ENCODE assay signal across 29 cellular contexts in genomic region chr12:111164833-111165232, GRCh38.
"Had no signal": no experiment of that assay in that cellular context is flagged by ENCODE, and none has a peak within 500 bp of the region (broad histone marks: within the 10 kb centered on the region; RNA-seq: fewer than 3 reads in every experiment).

No MANE protein-coding gene starts in this region.

- DNase-seq: stimulated activated CD4-positive, alpha-beta T cell treated with anti-CD3 and anti-CD28 coated beads, Interleukin-2, amount 100 ng/mL, for 48 hours; stimulated activated CD4-positive, alpha-beta T cell treated with anti-CD3 and anti-CD28 coated beads, Interleukin-4, amount 100 ng/mL, for 1 hour; stimulated activated CD4-positive, alpha-beta T cell treated with anti-CD3 and anti-CD28 coated beads, Interleukin-4, amount 100 ng/mL, for 24 hours; stimulated activated CD4-positive, alpha-beta T cell treated with anti-CD3 and anti-CD28 coated beads, Interleukin-4, amount 100 ng/mL, for 4 hours; stimulated activated CD8-positive, alpha-beta memory T cell treated with anti-CD3 and anti-CD28 coated beads, Interleukin-4, amount 100 ng/mL, for 48 hours; stimulated activated naive B cell treated with anti-CD40 and anti-IgM and Interleukin-4, amounts not matched to agents 10 μg/mL and 1 μg/mL and 100 μg/mL, for 72 hours; stimulated activated naive CD4-positive, alpha-beta T cell; stimulated activated naive CD4-positive, alpha-beta T cell treated with Interleukin-2 at 50 U/mL for 16 hours; stimulated activated naive CD8-positive, alpha-beta T cell treated with anti-CD3 and anti-CD28 coated beads, Interleukin-15, amount 100 ng/mL, for 72 hours; stimulated activated naive CD8-positive, alpha-beta T cell treated with anti-CD3 and anti-CD28 coated beads, Interleukin-15, Interleukin-2, amounts not matched to agents 100 U/mL and 50 U/mL, for 24 hours; stomach; substantia nigra; testis; thyroid gland; tibial artery; transverse colon; trophoblast cell; upper lobe of left lung; upper lobe of right lung; uterus had no signal

- H3K4me1 ChIP-seq: stomach, suprapubic skin, testis, thyroid gland, tibial artery, tibial nerve, transverse colon, upper lobe of left lung, upper lobe of right lung, uterus, vagina had no signal

- H3K9me3 ChIP-seq: stomach, suprapubic skin, testis, thoracic aorta, thyroid gland, tibial artery, tibial nerve, transverse colon, upper lobe of left lung, upper lobe of right lung, uterus, vagina had no signal

- ATAC-seq: stimulated activated effector memory CD8-positive, alpha-beta T cell treated with anti-CD3 and anti-CD28 coated beads, Interleukin-12 subunit alpha, Interleukin-12 subunit beta, amount 100 ng/mL, for 72 hours; stimulated activated memory B cell treated with anti-CD40 and anti-IgM and Interleukin-4, amounts not matched to agents 10 μg/mL and 1 μg/mL and 100 μg/mL, for 72 hours; stimulated activated naive B cell treated with anti-CD40 and anti-IgM and Interleukin-4, amounts not matched to agents 10 μg/mL and 1 μg/mL and 100 μg/mL, for 72 hours; stimulated activated naive CD8-positive, alpha-beta T cell treated with anti-CD3 and anti-CD28 coated beads, Interleukin-15, amount 100 ng/mL, for 72 hours; stimulated activated naive CD8-positive, alpha-beta T cell treated with anti-CD3 and anti-CD28 coated beads, Interleukin-15, Interleukin-2, amounts not matched to agents 100 U/mL and 50 U/mL, for 24 hours; upper lobe of right lung had no signal

- H3K36me3 Mint-ChIP-seq: stimulated activated effector memory CD8-positive, alpha-beta T cell treated with anti-CD3 and anti-CD28 coated beads, Interleukin-12 subunit alpha, Interleukin-12 subunit beta, amount 100 ng/mL, for 72 hours; stimulated activated memory B cell treated with anti-CD40 and anti-IgM and Interleukin-4, amounts not matched to agents 10 μg/mL and 1 μg/mL and 100 μg/mL, for 72 hours; stimulated activated naive B cell treated with anti-CD40 and anti-IgM and Interleukin-4, amounts not matched to agents 10 μg/mL and 1 μg/mL and 100 μg/mL, for 72 hours; type B pancreatic cell had no signal

- H3K27ac ChIP-seq: stomach, suprapubic skin, testis, thoracic aorta, thyroid gland, tibial artery, tibial nerve, transverse colon, upper lobe of left lung, upper lobe of right lung, uterus, vagina had no signal

- H3K27ac Mint-ChIP-seq: stimulated activated effector memory CD8-positive, alpha-beta T cell treated with anti-CD3 and anti-CD28 coated beads, Interleukin-12 subunit alpha, Interleukin-12 subunit beta, amount 100 ng/mL, for 72 hours; stimulated activated memory B cell treated with anti-CD40 and anti-IgM and Interleukin-4, amounts not matched to agents 10 μg/mL and 1 μg/mL and 100 μg/mL, for 72 hours; stimulated activated naive B cell treated with anti-CD40 and anti-IgM and Interleukin-4, amounts not matched to agents 10 μg/mL and 1 μg/mL and 100 μg/mL, for 72 hours; stimulated activated naive CD8-positive, alpha-beta T cell treated with anti-CD3 and anti-CD28 coated beads, Interleukin-15, amount 100 ng/mL, for 72 hours; stimulated activated naive CD8-positive, alpha-beta T cell treated with anti-CD3 and anti-CD28 coated beads, Interleukin-15, Interleukin-2, amounts not matched to agents 100 ng/mL and 50 ng/mL, for 24 hours; type B pancreatic cell had no signal

- H3K9me3 Mint-ChIP-seq: stimulated activated effector memory CD8-positive, alpha-beta T cell treated with anti-CD3 and anti-CD28 coated beads, Interleukin-12 subunit alpha, Interleukin-12 subunit beta, amount 100 ng/mL, for 72 hours; stimulated activated memory B cell treated with anti-CD40 and anti-IgM and Interleukin-4, amounts not matched to agents 10 μg/mL and 1 μg/mL and 100 μg/mL, for 72 hours; stimulated activated naive B cell treated with anti-CD40 and anti-IgM and Interleukin-4, amounts not matched to agents 10 μg/mL and 1 μg/mL and 100 μg/mL, for 72 hours; stimulated activated naive CD8-positive, alpha-beta T cell treated with anti-CD3 and anti-CD28 coated beads, Interleukin-15, amount 100 ng/mL, for 72 hours; stimulated activated naive CD8-positive, alpha-beta T cell treated with anti-CD3 and anti-CD28 coated beads, Interleukin-15, Interleukin-2, amounts not matched to agents 100 ng/mL and 50 ng/mL, for 24 hours; type B pancreatic cell had no signal

- H3K27me3 Mint-ChIP-seq: stimulated activated naive CD8-positive, alpha-beta T cell treated with anti-CD3 and anti-CD28 coated beads, Interleukin-15, amount 100 ng/mL, for 72 hours; stimulated activated naive CD8-positive, alpha-beta T cell treated with anti-CD3 and anti-CD28 coated beads, Interleukin-15, Interleukin-2, amounts not matched to agents 100 ng/mL and 50 ng/mL, for 24 hours had no signal

- H3K27me3 ChIP-seq: testis, thyroid gland, tibial nerve, transverse colon, upper lobe of left lung, uterus, vagina had no signal

- H3K4me3 Mint-ChIP-seq: stimulated activated effector memory CD8-positive, alpha-beta T cell treated with anti-CD3 and anti-CD28 coated beads, Interleukin-12 subunit alpha, Interleukin-12 subunit beta, amount 100 ng/mL, for 72 hours; stimulated activated memory B cell treated with anti-CD40 and anti-IgM and Interleukin-4, amounts not matched to agents 10 μg/mL and 1 μg/mL and 100 μg/mL, for 72 hours; stimulated activated naive B cell treated with anti-CD40 and anti-IgM and Interleukin-4, amounts not matched to agents 10 μg/mL and 1 μg/mL and 100 μg/mL, for 72 hours; stimulated activated naive CD8-positive, alpha-beta T cell treated with anti-CD3 and anti-CD28 coated beads, Interleukin-15, amount 100 ng/mL, for 72 hours; stimulated activated naive CD8-positive, alpha-beta T cell treated with anti-CD3 and anti-CD28 coated beads, Interleukin-15, Interleukin-2, amounts not matched to agents 100 ng/mL and 50 ng/mL, for 24 hours; type B pancreatic cell had no signal

- H3K36me3 ChIP-seq: stomach, suprapubic skin, thoracic aorta, thyroid gland, tibial artery, tibial nerve, transverse colon, upper lobe of left lung, upper lobe of right lung, uterus, vagina had no signal

- H3K4me3 ChIP-seq: stomach, suprapubic skin, testis, thoracic aorta, thyroid gland, tibial artery, tibial nerve, transverse colon, upper lobe of left lung, upper lobe of right lung, uterus, vagina had no signal

- H3K4me1 Mint-ChIP-seq: stimulated activated effector memory CD8-positive, alpha-beta T cell treated with anti-CD3 and anti-CD28 coated beads, Interleukin-12 subunit alpha, Interleukin-12 subunit beta, amount 100 ng/mL, for 72 hours had no signal

- FAIRE-seq: urothelium cell line had no signal
